13 cellular contexts compared by ENCODE assay signal in the genomic region with DNA sequence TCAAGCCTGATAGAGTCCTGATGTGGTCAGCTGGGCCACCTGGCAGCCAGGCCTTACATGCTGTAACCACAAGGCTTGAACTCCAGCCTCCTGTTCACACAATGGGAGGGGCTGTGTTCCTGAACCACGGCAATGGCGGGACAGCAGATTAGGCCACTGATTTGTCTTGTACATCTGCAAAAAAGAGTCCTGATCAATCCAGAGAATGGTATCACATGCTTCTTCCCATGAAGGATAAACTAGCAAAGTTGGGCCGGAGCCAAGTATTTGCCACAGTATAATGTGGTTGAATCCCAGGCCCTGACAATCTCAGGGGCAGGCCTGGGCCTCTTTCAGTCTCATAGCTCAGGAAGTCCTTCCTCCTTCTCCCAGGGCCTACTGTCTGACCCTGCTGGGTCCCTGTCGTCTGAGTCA.
DNase-seq lines count a peak whose midpoint lies in the region; ATAC-seq and TF ChIP-seq lines count a peak whose summit lies in the region.
"Had no signal": no experiment of that assay in that cellular context is flagged by ENCODE, and none has a peak within 500 bp of the region (broad histone marks: within the 10 kb centered on the region; RNA-seq: fewer than 3 reads in every experiment).

No MANE protein-coding gene starts in this region.

- no peaks in the 10 kb centered on the region for H3K27me3 Mint-ChIP-seq in activated CD4-positive, alpha-beta memory T cell treated with anti-CD3 and anti-CD28 coated beads, Interleukin-2, amount 10 ng/mL, durations not matched to agents 7 days and 5 days

- POLR2A ChIA-PET in activated CD4-positive, alpha-beta memory T cell treated with anti-CD3 and anti-CD28 coated beads, Interleukin-2, amount 10 ng/mL, durations not matched to agents 7 days and 5 days (lab: Charles Lee) = no interaction called here

- CTCF ChIA-PET in activated CD4-positive, alpha-beta memory T cell treated with anti-CD3 and anti-CD28 coated beads, Interleukin-2, amount 10 ng/mL, durations not matched to agents 7 days and 5 days (lab: Charles Lee) = no interaction called here

- no peaks in the 10 kb centered on the region for H4K20me1 ChIP-seq in KMS-11 (ENCODE audit: insufficient read depth)

- H3K27ac ChIP-seq in KMS-11 (peak overlapping the region; percentile 82), adrenal gland (no peak overlapping the region)
- H3K27ac ChIP-seq: C4-2B, pancreas had no signal

- peaks cover 32% of the 10 kb centered on the region for H3K4me1 ChIP-seq in KMS-11 (ENCODE audit: low read depth, poor library complexity, severe bottlenecking)
- H3K4me1 ChIP-seq in adrenal gland (replicated peaks in 1 of 2) = no peaks in the 10 kb centered on the region
- H3K4me1 ChIP-seq: pancreas had no signal

- H3K27me3 ChIP-seq in KMS-11 (ENCODE audit: insufficient read depth, low read depth) = no peaks in the 10 kb centered on the region
- no peaks in the 10 kb centered on the region for H3K27me3 ChIP-seq in adrenal gland
- H3K27me3 ChIP-seq: pancreas had no signal

- no peak overlapping the region for H3K4me3 ChIP-seq in KMS-11 (IDR thresholded peaks at IDR 0.05; ENCODE audit: insufficient read depth, low read depth, low read length)
- no peak overlapping the region for H3K4me3 ChIP-seq in adrenal gland
- H3K4me3 ChIP-seq: pancreas had no signal

- H3K79me2 ChIP-seq in KMS-11 (ENCODE audit: insufficient read depth, low read depth) = no peaks in the 10 kb centered on the region

- 60 to 80% (median 67%) methylated on average over 4 of the region's 4 CpGs for WGBS in adrenal gland, 4 donors

- H3K27ac Mint-ChIP-seq in activated CD4-positive, alpha-beta memory T cell treated with anti-CD3 and anti-CD28 coated beads, Interleukin-2, amount 10 ng/mL, durations not matched to agents 7 days and 5 days = no peak overlapping the region

- ATAC-seq in GM18870 (IDR thresholded peaks at IDR 0.05; ENCODE audit: unreplicated experiment) (no peak), GM21367 (IDR thresholded peaks at IDR 0.05; ENCODE audit: unreplicated experiment) (no peak)
- ATAC-seq: pancreas had no signal

- in situ Hi-C loops in Caki2 (cut with HindIII; ENCODE audit: low pct_unique_long_range_greater_than_20kb, low sequenced_read_pairs) = no loop called here

- TF ChIP-seq CTCF in KMS-11 (conservative IDR thresholded peaks at IDR 0.05; ENCODE audit: low read depth, low read length) (no peak), adrenal gland (IDR thresholded peaks at IDR 0.05) (no peak)

- intact Hi-C loops in adrenal gland (cut with DNase I) = no loop called here

- H3K9me3 Mint-ChIP-seq in activated CD4-positive, alpha-beta memory T cell treated with anti-CD3 and anti-CD28 coated beads, Interleukin-2, amount 10 ng/mL, durations not matched to agents 7 days and 5 days = peaks cover 2% of the 10 kb centered on the region

- peak; percentile 6 for DNase-seq in Caki2 (ENCODE audit: low read depth)
- DNase-seq in adrenal gland = peak in 4 of 7 donors; percentile 5 to 26 (median 15)
- DNase-seq in islet precursor cell = peak; percentile 73
- DNase-seq in activated CD4-positive, CD25-positive, alpha-beta regulatory T cell (lab: John Stamatoyannopoulos, UW) = no peak
- DNase-seq in activated CD4-positive, alpha-beta memory T cell treated with anti-CD3 and anti-CD28 coated beads, Interleukin-2, amount 10 ng/mL, durations not matched to agents 7 days and 5 days = no peak
- DNase-seq: NCI-H1417; stimulated activated CD4-positive, alpha-beta T cell treated with anti-CD3 and anti-CD28 coated beads, Interleukin-4, amount 100 ng/mL, for 1 hour; T-helper 2 cell had no signal

- H3K4me2 ChIP-seq in KMS-11 = peak overlapping the region; percentile 77

- H2AFZ ChIP-seq in KMS-11 (ENCODE audit: low read depth) = peak overlapping the region; percentile 94

- TF ChIP-seq POLR2A in adrenal gland (IDR thresholded peaks at IDR 0.05) = no peak

- H3K9me3 ChIP-seq in adrenal gland (replicated peaks in 1 of 3) = no peaks in the 10 kb centered on the region
- H3K9me3 ChIP-seq: pancreas had no signal

- no peaks in the 10 kb centered on the region for H3K36me3 Mint-ChIP-seq in activated CD4-positive, alpha-beta memory T cell treated with anti-CD3 and anti-CD28 coated beads, Interleukin-2, amount 10 ng/mL, durations not matched to agents 7 days and 5 days (ENCODE audit: low read depth)

- H3K36me3 ChIP-seq in KMS-11 (ENCODE audit: insufficient read depth) = no peaks in the 10 kb centered on the region
- no peaks in the 10 kb centered on the region for H3K36me3 ChIP-seq in adrenal gland (replicated peaks in 1 of 2)
- H3K36me3 ChIP-seq: pancreas had no signal

- H3K4me1 Mint-ChIP-seq in activated CD4-positive, alpha-beta memory T cell treated with anti-CD3 and anti-CD28 coated beads, Interleukin-2, amount 10 ng/mL, durations not matched to agents 7 days and 5 days = no peaks in the 10 kb centered on the region

- no peak overlapping the region for H3K4me3 Mint-ChIP-seq in activated CD4-positive, alpha-beta memory T cell treated with anti-CD3 and anti-CD28 coated beads, Interleukin-2, amount 10 ng/mL, durations not matched to agents 7 days and 5 days

- H3K9ac ChIP-seq in KMS-11 = peak overlapping the region; percentile 46; the same call in 1 of the 2 replicates

Comparison
In these comparisons a context has a peak if more than half of its experiments do, and no peak if none do; other contexts are left out.
1. DNase-seq: peak in Caki2 (single experiment), adrenal gland (4 of 7) and islet precursor cell (single experiment); none in activated CD4-positive, CD25-positive, alpha-beta regulatory T cell (0 of 4) and activated CD4-positive, alpha-beta memory T cell treated with anti-CD3 and anti-CD28 coated beads, Interleukin-2, amount 10 ng/mL, durations not matched to agents 7 days and 5 days (single experiment).